ENCODE assay signal across 8 cellular contexts in the genomic region with DNA sequence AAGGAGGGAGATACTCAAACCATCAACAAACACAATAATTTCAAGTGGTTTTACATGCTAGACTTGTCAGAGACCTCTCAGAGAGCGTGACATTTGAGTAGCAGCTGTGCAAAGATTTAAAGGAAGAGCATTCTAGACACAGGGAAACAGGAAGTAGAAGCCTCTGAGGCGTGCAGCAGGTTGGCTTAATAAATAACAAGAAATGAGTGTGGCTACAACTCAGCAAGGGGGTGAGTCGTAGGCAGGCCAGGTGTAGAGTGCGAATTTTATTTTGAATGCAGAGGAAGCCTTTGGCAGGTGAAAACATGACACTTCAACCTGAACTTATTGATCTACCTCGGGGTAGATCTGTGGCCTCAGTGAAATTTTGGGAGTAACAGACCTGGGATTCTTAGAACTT.
DNase-seq lines count a peak whose midpoint lies in the region; ATAC-seq and TF ChIP-seq lines count a peak whose summit lies in the region.

No MANE protein-coding gene starts in this region.

- no peaks in the 10 kb centered on the region for H3K9me3 Mint-ChIP-seq in endodermal cell

- H3K36me3 ChIP-seq in BE2C (no peaks in the 10 kb centered on the region), endodermal cell (ENCODE audit: control insufficient read depth, insufficient read depth, low read length) (no peaks in the 10 kb centered on the region)

- no peaks in the 10 kb centered on the region for H3K9me3 ChIP-seq in BE2C
- H3K9me3 ChIP-seq in endodermal cell (ENCODE audit: control insufficient read depth, low read length), result no peaks in the 10 kb centered on the region

- H3K4me1 ChIP-seq in BE2C (peaks cover 6% of the 10 kb centered on the region), endodermal cell (ENCODE audit: control insufficient read depth, insufficient read depth, low read length) (no peaks in the 10 kb centered on the region)

- no peak overlapping the region for H3K27ac ChIP-seq in endodermal cell (ENCODE audit: low read depth, low read length)

- H3K27me3 Mint-ChIP-seq in endodermal cell (ENCODE audit: insufficient read depth), result peaks cover 4% of the 10 kb centered on the region

- H3K27me3 ChIP-seq in BE2C, result no peaks in the 10 kb centered on the region
- no peaks in the 10 kb centered on the region for H3K27me3 ChIP-seq in endodermal cell (ENCODE audit: control insufficient read depth, insufficient read depth, low read length, poor library complexity, severe bottlenecking)

- H3K4me3 Mint-ChIP-seq in endodermal cell, result no peak overlapping the region

- peak; percentile 35 for DNase-seq in NCI-H2196 (lab: John Stamatoyannopoulos, UW; ENCODE audit: unreplicated experiment)
- DNase-seq in NCI-H2196 treated with DMSO at 0.1 percent for 48 hours (lab: John Stamatoyannopoulos, UW; ENCODE audit: unreplicated experiment), result no peak
- DNase-seq in MV-4-11 (lab: John Stamatoyannopoulos, UW), result peak; percentile 65
- DNase-seq in kidney glomerular epithelial cell (lab: John Stamatoyannopoulos, UW), result peak; percentile 82
- DNase-seq in BE2C, result no peak
- DNase-seq in endodermal cell, result no peak

- peaks cover 11% of the 10 kb centered on the region for H3K4me1 Mint-ChIP-seq in endodermal cell

- 89 to 97% methylated on average over 4 to 5 of the region's 5 CpGs for WGBS in endodermal cell (ENCODE audit: insufficient coverage in 1 of 2, insufficient read length in 1 of 2), 2 experiments

- ATAC-seq in GM21737 (IDR thresholded peaks at IDR 0.05; ENCODE audit: unreplicated experiment) (peak; percentile 89), GM19455 (IDR thresholded peaks at IDR 0.05; ENCODE audit: unreplicated experiment) (no peak)

- H3K4me3 ChIP-seq in BE2C (ENCODE audit: low read depth, low read length) (no peak overlapping the region), endodermal cell (ENCODE audit: low read length) (no peak overlapping the region)

- no peak overlapping the region for H3K27ac Mint-ChIP-seq in endodermal cell

- TF ChIP-seq CTCF in BE2C (IDR thresholded peaks at IDR 0.05; ENCODE audit: low read depth, low read length) (no peak), endodermal cell (conservative IDR thresholded peaks at IDR 0.05) (no peak)

- H3K9ac ChIP-seq in endodermal cell (ENCODE audit: extremely low read depth, low read length, poor library complexity, severe bottlenecking), result no peak overlapping the region

- no peaks in the 10 kb centered on the region for H3K36me3 Mint-ChIP-seq in endodermal cell (ENCODE audit: low read depth)

Comparison
In these comparisons a context has a peak if more than half of its experiments do, and no peak if none do; other contexts are left out.
1. DNase-seq: peak in NCI-H2196 (single experiment), MV-4-11 (single experiment) and kidney glomerular epithelial cell (single experiment); none in NCI-H2196 treated with DMSO at 0.1 percent for 48 hours (single experiment), BE2C (single experiment) and endodermal cell (single experiment).